12 cellular contexts compared by ENCODE assay signal in the genomic region with DNA sequence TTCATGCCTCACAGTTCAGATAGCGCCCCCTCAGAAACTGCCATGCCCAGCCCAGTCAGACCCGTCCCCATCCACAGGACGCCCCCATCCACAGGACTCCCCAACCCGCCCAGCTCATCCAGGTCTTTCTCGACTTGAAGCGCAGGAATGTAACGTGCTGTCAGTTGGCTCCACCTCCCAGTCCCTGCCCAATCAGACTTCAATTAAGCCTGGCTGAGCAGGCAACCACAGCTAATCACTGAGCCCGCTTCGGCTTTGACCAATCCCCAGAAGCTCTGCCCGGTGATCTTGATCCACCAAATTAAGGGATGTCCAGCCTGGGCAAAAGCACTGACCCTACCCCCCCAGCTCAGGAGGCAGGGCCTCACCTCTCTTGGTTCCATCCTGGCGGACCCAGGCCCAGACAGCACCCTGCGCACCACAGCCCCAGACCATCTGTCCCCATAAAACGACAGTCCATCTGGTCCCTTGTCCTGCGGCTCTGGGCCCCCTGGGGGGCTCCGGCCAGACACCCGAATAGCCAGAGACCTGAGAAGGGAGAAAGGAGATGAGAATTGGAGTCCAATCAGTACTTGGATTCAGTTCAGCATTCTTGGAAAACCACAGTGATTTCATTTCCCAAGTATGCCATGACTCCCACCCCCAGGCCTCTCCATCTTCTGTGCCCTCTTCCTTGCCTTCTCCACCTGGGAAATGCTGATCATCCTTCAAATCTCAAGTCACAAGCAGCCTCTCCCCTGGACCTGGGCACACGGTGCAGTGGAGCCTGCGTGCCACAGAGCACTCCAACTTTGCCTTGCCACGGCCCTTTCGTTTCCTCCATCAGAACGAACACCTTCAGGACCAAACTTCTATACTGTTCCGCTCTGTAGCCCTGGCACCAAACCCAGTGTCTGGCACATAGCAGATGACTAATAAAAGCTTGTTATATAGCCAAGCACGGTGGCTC. TPM values are rescaled to one million over a fixed set of nuclear protein-coding genes. Genes with fewer than 3 reads are reported as not detected.
DNase-seq lines count a peak whose midpoint lies in the region; ATAC-seq and TF ChIP-seq lines count a peak whose summit lies in the region.
"Had no signal": no experiment of that assay in that cellular context is flagged by ENCODE, and none has a peak within 500 bp of the region (broad histone marks: within the 10 kb centered on the region; RNA-seq: fewer than 3 reads in every experiment).

No MANE protein-coding gene starts in this region.

- H3K79me2 ChIP-seq in hepatocyte = no peaks in the 10 kb centered on the region

- H3K4me2 ChIP-seq in hepatocyte = no peak overlapping the region

- in situ Hi-C loops in brain microvascular endothelial cell (cut with HindIII; ENCODE audit: low pct_ligation_motif_present, low sequenced_read_pairs) = no loop called here

- WGBS in hepatocyte (ENCODE audit: low lambda C conversion rate, missing lambda C conversion rate) = 85% methylated on average over 23 of the region's 23 CpGs

- H3K4me1 Mint-ChIP-seq in activated naive CD8-positive, alpha-beta T cell treated with anti-CD3 and anti-CD28 coated beads, Interleukin-2, amount 50 U/mL, for 24 hours = peaks cover 13% of the 10 kb centered on the region

- no peak for TF ChIP-seq CTCF in brain microvascular endothelial cell (IDR thresholded peaks at IDR 0.05; ENCODE audit: low read depth, low read length, missing control alignments)
- no peak for TF ChIP-seq CTCF in hepatocyte (IDR thresholded peaks at IDR 0.05; ENCODE audit: poor library complexity)

- peaks cover 2% of the 10 kb centered on the region for H3K27me3 Mint-ChIP-seq in activated naive CD8-positive, alpha-beta T cell treated with anti-CD3 and anti-CD28 coated beads, Interleukin-2, amount 50 U/mL, for 24 hours

- H3K27me3 ChIP-seq in brain microvascular endothelial cell (replicated peaks) (no peaks in the 10 kb centered on the region), hepatocyte (no peaks in the 10 kb centered on the region)

- no peak overlapping the region for H3K27ac Mint-ChIP-seq in activated naive CD8-positive, alpha-beta T cell treated with anti-CD3 and anti-CD28 coated beads, Interleukin-2, amount 50 U/mL, for 24 hours
- H3K27ac Mint-ChIP-seq: activated T-helper 1 cell treated with anti-CD3 and anti-CD28 coated beads, Interleukin-12 subunit alpha, Interleukin-12 subunit beta, Interleukin-2, Interleukin-4 antibody, amounts not matched to agents 30 ng/mL and 10 ng/mL and 1 ng/mL, durations not matched to agents 14 hours and 24 hours and 36 hours had no signal

- no peaks in the 10 kb centered on the region for H3K9me3 Mint-ChIP-seq in activated naive CD8-positive, alpha-beta T cell treated with anti-CD3 and anti-CD28 coated beads, Interleukin-2, amount 50 U/mL, for 24 hours
- H3K9me3 Mint-ChIP-seq: activated T-helper 1 cell treated with anti-CD3 and anti-CD28 coated beads, Interleukin-12 subunit alpha, Interleukin-12 subunit beta, Interleukin-2, Interleukin-4 antibody, amounts not matched to agents 30 ng/mL and 10 ng/mL and 1 ng/mL, durations not matched to agents 14 hours and 24 hours and 36 hours had no signal

- no peak for ATAC-seq in activated naive CD8-positive, alpha-beta T cell treated with anti-CD3 and anti-CD28 coated beads, Interleukin-2, amount 50 U/mL, for 24 hours
- no peak for ATAC-seq in HG02885 (IDR thresholded peaks at IDR 0.05; ENCODE audit: poor library complexity, unreplicated experiment)
- ATAC-seq: left ventricle myocardium superior had no signal

- H3K27ac ChIP-seq in brain microvascular endothelial cell (peak overlapping the region; percentile 55), hepatocyte (no peak overlapping the region)
- H3K27ac ChIP-seq: sigmoid colon had no signal

- no peaks in the 10 kb centered on the region for H3K9me3 ChIP-seq in hepatocyte (ENCODE audit: low read depth)
- H3K9me3 ChIP-seq: sigmoid colon had no signal

- H3K4me1 ChIP-seq in hepatocyte (ENCODE audit: insufficient read depth) = peaks cover 26% of the 10 kb centered on the region

- H4K20me1 ChIP-seq in hepatocyte (ENCODE audit: insufficient read depth, poor library complexity, severe bottlenecking) = no peaks in the 10 kb centered on the region

- peak; percentile 92 for DNase-seq in AG08395 (ENCODE audit: low spot score)
- peak; percentile 98 for DNase-seq in HT1080 (ENCODE audit: low read depth)
- DNase-seq in brain microvascular endothelial cell = peak; percentile 76
- DNase-seq in islet precursor cell = peak; percentile 82
- no peak for DNase-seq in hepatocyte (ENCODE audit: low spot score)
- no peak for DNase-seq in DMS79 treated with DMSO at 0.1 percent for 48 hours (lab: John Stamatoyannopoulos, UW)
- DNase-seq in activated naive CD8-positive, alpha-beta T cell treated with anti-CD3 and anti-CD28 coated beads, Interleukin-2, amount 50 U/mL, for 24 hours = no peak
- DNase-seq: left ventricle myocardium superior, sigmoid colon had no signal

- H3K36me3 ChIP-seq in brain microvascular endothelial cell (replicated peaks) = peaks cover 8% of the 10 kb centered on the region
- no peaks in the 10 kb centered on the region for H3K36me3 ChIP-seq in hepatocyte (replicated peaks; ENCODE audit: insufficient read depth, low read depth)
- H3K36me3 ChIP-seq: sigmoid colon had no signal

- no peaks in the 10 kb centered on the region for H3K36me3 Mint-ChIP-seq in activated naive CD8-positive, alpha-beta T cell treated with anti-CD3 and anti-CD28 coated beads, Interleukin-2, amount 50 U/mL, for 24 hours (ENCODE audit: low read depth)

- no peak overlapping the region for H3K4me3 ChIP-seq in brain microvascular endothelial cell (ENCODE audit: low read depth, low read length)
- H3K4me3 ChIP-seq in hepatocyte = no peak overlapping the region
- H3K4me3 ChIP-seq: sigmoid colon had no signal

- no peak overlapping the region for H2AFZ ChIP-seq in hepatocyte

- H3K9me2 ChIP-seq in hepatocyte (replicated peaks; ENCODE audit: insufficient read depth) = no peaks in the 10 kb centered on the region

- no peak overlapping the region for H3K4me3 Mint-ChIP-seq in activated naive CD8-positive, alpha-beta T cell treated with anti-CD3 and anti-CD28 coated beads, Interleukin-2, amount 50 U/mL, for 24 hours
- H3K4me3 Mint-ChIP-seq: activated T-helper 1 cell treated with anti-CD3 and anti-CD28 coated beads, Interleukin-12 subunit alpha, Interleukin-12 subunit beta, Interleukin-2, Interleukin-4 antibody, amounts not matched to agents 30 ng/mL and 10 ng/mL and 1 ng/mL, durations not matched to agents 14 hours and 24 hours and 36 hours had no signal

RNA-seq across cellular contexts. Expression of a gene that starts 10.7 kb away (rescaled TPM):
- not detected in 2 replicates for total RNA-seq in HT1080 (2014; rRNA removed; shearing (Covaris generic))
- polyA plus RNA-seq in HT1080 (2015; cell fraction: cytosol; rRNA removed) = 0.05 and 0.08 TPM in 2 replicates
- 0.49 and 0.85 TPM in 2 replicates for polyA plus RNA-seq in HT1080 (2015; cell fraction: nucleus; rRNA removed)
- 1.7 and 3.3 TPM in 2 replicates for total RNA-seq in hepatocyte
- 3.3 and 6.3 TPM in 2 replicates for polyA plus RNA-seq in hepatocyte
- total RNA-seq: NCI-H460 had no signal

RNA-seq across cellular contexts. Expression of a gene that starts 22.3 kb away (rescaled TPM):
- 22.4 and 25.4 TPM in 2 replicates for total RNA-seq in HT1080 (2014; rRNA removed; shearing (Covaris generic))
- 19.4 and 20.2 TPM in 2 replicates for polyA plus RNA-seq in HT1080 (2015; cell fraction: cytosol; rRNA removed)
- 32.7 and 33.8 TPM in 2 replicates for polyA plus RNA-seq in HT1080 (2015; cell fraction: nucleus; rRNA removed)
- 19.1 and 23.4 TPM in 2 replicates for total RNA-seq in hepatocyte
- polyA plus RNA-seq in hepatocyte = 28.7 and 31.2 TPM in 2 replicates
- total RNA-seq: activated T-helper 1 cell treated with anti-CD3 and anti-CD28 coated beads, Interleukin-12 subunit alpha, Interleukin-12 subunit beta, Interleukin-2, Interleukin-4 antibody, amounts not matched to agents 30 ng/mL and 10 ng/mL and 1 ng/mL, durations not matched to agents 14 hours and 24 hours and 36 hours had no signal

Comparison
In these comparisons a context has a peak if more than half of its experiments do, and no peak if none do; other contexts are left out.
1. DNase-seq: peak in AG08395 (single experiment), HT1080 (single experiment), brain microvascular endothelial cell (single experiment) and islet precursor cell (single experiment); none in hepatocyte (single experiment), DMS79 treated with DMSO at 0.1 percent for 48 hours (single experiment) and activated naive CD8-positive, alpha-beta T cell treated with anti-CD3 and anti-CD28 coated beads, Interleukin-2, amount 50 U/mL, for 24 hours (single experiment).